ENCODE assay signal across 19 cellular contexts in genomic region chr2:146239392-146240135, GRCh38.
A peak's percentile ranks its signal among the peaks of the same experiment; 100 is the strongest.
DNase-seq lines count a peak whose midpoint lies in the region; ATAC-seq, FAIRE-seq and TF ChIP-seq lines count a peak whose summit lies in the region.
"Had no signal": no experiment of that assay in that cellular context is flagged by ENCODE, and none has a peak within 500 bp of the region (broad histone marks: within the 10 kb centered on the region; RNA-seq: fewer than 3 reads in every experiment).

No MANE protein-coding gene starts in this region.

- H3K9me3 Mint-ChIP-seq in natural killer cell treated with Interleukin-12 subunit alpha and Interleukin-12 subunit beta and Interleukin-15 and Interleukin-18, amount 100 ng/mL, for 72 hours = peaks cover 7% of the 10 kb centered on the region

- TF ChIP-seq CTCF in choroid plexus epithelial cell (conservative IDR thresholded peaks at IDR 0.05; ENCODE audit: low read depth, low read length) = no peak

- no peak overlapping the region for H3K4me3 ChIP-seq in choroid plexus epithelial cell (ENCODE audit: low read depth, low read length)
- H3K4me3 ChIP-seq: BLaER1, colonic mucosa had no signal

- H3K27me3 Mint-ChIP-seq in natural killer cell treated with Interleukin-12 subunit alpha and Interleukin-12 subunit beta and Interleukin-15 and Interleukin-18, amount 100 ng/mL, for 72 hours = no peaks in the 10 kb centered on the region

- no peaks in the 10 kb centered on the region for H3K4me1 Mint-ChIP-seq in natural killer cell treated with Interleukin-12 subunit alpha and Interleukin-12 subunit beta and Interleukin-15 and Interleukin-18, amount 100 ng/mL, for 72 hours (ENCODE audit: low read depth in 2 of 2)

- no peak for ATAC-seq in natural killer cell treated with Interleukin-12 subunit alpha and Interleukin-12 subunit beta and Interleukin-15 and Interleukin-18, amount 100 ng/mL, for 72 hours
- ATAC-seq in GM18858 (IDR thresholded peaks at IDR 0.05; ENCODE audit: unreplicated experiment) (no peak), HG02623 (IDR thresholded peaks at IDR 0.05; ENCODE audit: unreplicated experiment) (no peak)
- ATAC-seq: activated CD4-positive, CD25-positive, alpha-beta regulatory T cell treated with anti-CD3 and anti-CD28 coated beads, Interleukin-2, amount 50 U/mL, for 24 hours; activated naive CD4-positive, alpha-beta T cell treated with anti-CD3 and anti-CD28 coated beads, Interleukin-2, amount 50 U/mL, for 72 hours; Panc1 had no signal

- no peak overlapping the region for H3K4me3 Mint-ChIP-seq in natural killer cell treated with Interleukin-12 subunit alpha and Interleukin-12 subunit beta and Interleukin-15 and Interleukin-18, amount 100 ng/mL, for 72 hours

- H3K27ac Mint-ChIP-seq in natural killer cell treated with Interleukin-12 subunit alpha and Interleukin-12 subunit beta and Interleukin-15 and Interleukin-18, amount 100 ng/mL, for 72 hours = no peak overlapping the region
- H3K27ac Mint-ChIP-seq: activated naive CD4-positive, alpha-beta T cell treated with anti-CD3 and anti-CD28 coated beads, Interleukin-2, amount 50 U/mL, for 72 hours had no signal

- FAIRE-seq in GM19239 (lab: Jason Lieb, UNC) = no peak

- no peaks in the 10 kb centered on the region for H3K36me3 Mint-ChIP-seq in natural killer cell treated with Interleukin-12 subunit alpha and Interleukin-12 subunit beta and Interleukin-15 and Interleukin-18, amount 100 ng/mL, for 72 hours
- H3K36me3 Mint-ChIP-seq: activated naive CD4-positive, alpha-beta T cell treated with anti-CD3 and anti-CD28 coated beads, Interleukin-2, amount 50 U/mL, for 72 hours had no signal

- peak; percentile 61 for DNase-seq in AG08395 (ENCODE audit: low spot score)
- peak; percentile 75 for DNase-seq in HS-27A (ENCODE audit: low read depth)
- DNase-seq in choroid plexus epithelial cell (ENCODE audit: low read depth) = peak; percentile 97
- DNase-seq in myocyte (ENCODE audit: low read depth) = peak; percentile 31
- no peak for DNase-seq in natural killer cell treated with Interleukin-12 subunit alpha and Interleukin-12 subunit beta and Interleukin-15 and Interleukin-18, amount 100 ng/mL, for 72 hours (ENCODE audit: low spot score)
- DNase-seq in GM19239 (ENCODE audit: insufficient read length, low spot score) = no peak
- DNase-seq: activated CD8-positive, alpha-beta memory T cell treated with anti-CD3 and anti-CD28 coated beads, Interleukin-2, amount 50 U/mL, for 48 hours; colonic mucosa; DMS153; MM.1S; NCI-H2081; NCI-H69; T-helper 1 cell had no signal

Comparison
In these comparisons a context has a peak if more than half of its experiments do, and no peak if none do; other contexts are left out.
1. DNase-seq: peak in AG08395 (single experiment), HS-27A (single experiment), choroid plexus epithelial cell (single experiment) and myocyte (single experiment); none in natural killer cell treated with Interleukin-12 subunit alpha and Interleukin-12 subunit beta and Interleukin-15 and Interleukin-18, amount 100 ng/mL, for 72 hours (single experiment) and GM19239 (single experiment).